In the genomic region with DNA sequence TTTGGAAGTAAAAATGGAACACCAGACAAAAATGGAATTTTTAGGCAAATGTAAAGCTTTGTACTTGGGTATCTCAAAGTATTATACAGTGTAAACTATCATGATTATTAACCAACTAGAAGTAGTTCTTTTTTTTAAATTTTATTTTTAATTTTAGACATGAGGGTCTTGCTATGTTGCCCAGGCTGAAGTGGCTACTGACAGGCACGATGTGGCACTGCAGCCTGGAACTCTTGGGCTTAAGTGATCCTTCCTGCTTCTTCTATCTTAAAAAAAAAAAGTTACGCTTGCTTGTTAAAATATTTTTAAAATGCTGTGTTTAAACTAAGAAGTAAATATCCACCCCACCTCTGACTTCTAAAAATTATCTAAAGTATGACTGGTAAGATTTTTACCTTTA, we compare ENCODE assay signal across 1 cellular context.
TF ChIP-seq lines count a peak whose summit lies in the region.

No MANE protein-coding gene starts in this region.

TF ChIP-seq in HCT116, 20 proteins besides CTCF, POLR2A, EP300 and RAD21:
- TF ChIP-seq SIN3A (IDR thresholded peaks at IDR 0.05; ENCODE audit: low read depth) (no peak), EZH2phosphoT487 (IDR thresholded peaks at IDR 0.05; ENCODE audit: borderline replicate concordance) (no peak), YY1 (IDR thresholded peaks at IDR 0.05; ENCODE audit: extremely low read depth, insufficient replicate concordance, low read depth, low read length) (no peak), ZNF274 (IDR thresholded peaks at IDR 0.05; ENCODE audit: low read depth, low read length) (no peak), SRF (IDR thresholded peaks at IDR 0.05; ENCODE audit: low read depth) (no peak), FOSL1 (IDR thresholded peaks at IDR 0.05; ENCODE audit: low read depth) (no peak), CBX3 (IDR thresholded peaks at IDR 0.05; ENCODE audit: low read depth) (no peak), EZH2 (IDR thresholded peaks at IDR 0.05) (no peak), JUND (IDR thresholded peaks at IDR 0.05) (no peak), CEBPB (IDR thresholded peaks at IDR 0.05; ENCODE audit: low read depth) (no peak), TCF7L2 (IDR thresholded peaks at IDR 0.05; ENCODE audit: borderline replicate concordance, extremely low read depth, insufficient read depth, insufficient read length) (no peak), POLR2AphosphoS5 (IDR thresholded peaks at IDR 0.05; ENCODE audit: low read depth, low read length) (no peak), EGR1 (IDR thresholded peaks at IDR 0.05; ENCODE audit: low read depth) (no peak), SP1 (IDR thresholded peaks at IDR 0.05; ENCODE audit: low read depth) (no peak)
- TF ChIP-seq, protein P1, sequence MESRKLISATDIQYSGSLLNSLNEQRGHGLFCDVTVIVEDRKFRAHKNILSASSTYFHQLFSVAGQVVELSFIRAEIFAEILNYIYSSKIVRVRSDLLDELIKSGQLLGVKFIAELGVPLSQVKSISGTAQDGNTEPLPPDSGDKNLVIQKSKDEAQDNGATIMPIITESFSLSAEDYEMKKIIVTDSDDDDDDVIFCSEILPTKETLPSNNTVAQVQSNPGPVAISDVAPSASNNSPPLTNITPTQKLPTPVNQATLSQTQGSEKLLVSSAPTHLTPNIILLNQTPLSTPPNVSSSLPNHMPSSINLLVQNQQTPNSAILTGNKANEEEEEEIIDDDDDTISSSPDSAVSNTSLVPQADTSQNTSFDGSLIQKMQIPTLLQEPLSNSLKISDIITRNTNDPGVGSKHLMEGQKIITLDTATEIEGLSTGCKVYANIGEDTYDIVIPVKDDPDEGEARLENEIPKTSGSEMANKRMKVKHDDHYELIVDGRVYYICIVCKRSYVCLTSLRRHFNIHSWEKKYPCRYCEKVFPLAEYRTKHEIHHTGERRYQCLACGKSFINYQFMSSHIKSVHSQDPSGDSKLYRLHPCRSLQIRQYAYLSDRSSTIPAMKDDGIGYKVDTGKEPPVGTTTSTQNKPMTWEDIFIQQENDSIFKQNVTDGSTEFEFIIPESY (IDR thresholded peaks at IDR 0.05; ENCODE audit: extremely low read depth, insufficient replicate concordance, low read length), result no peak
- TF ChIP-seq, protein P2, sequence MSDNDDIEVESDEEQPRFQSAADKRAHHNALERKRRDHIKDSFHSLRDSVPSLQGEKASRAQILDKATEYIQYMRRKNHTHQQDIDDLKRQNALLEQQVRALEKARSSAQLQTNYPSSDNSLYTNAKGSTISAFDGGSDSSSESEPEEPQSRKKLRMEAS (IDR thresholded peaks at IDR 0.05), result no peak
